In the genomic region with DNA sequence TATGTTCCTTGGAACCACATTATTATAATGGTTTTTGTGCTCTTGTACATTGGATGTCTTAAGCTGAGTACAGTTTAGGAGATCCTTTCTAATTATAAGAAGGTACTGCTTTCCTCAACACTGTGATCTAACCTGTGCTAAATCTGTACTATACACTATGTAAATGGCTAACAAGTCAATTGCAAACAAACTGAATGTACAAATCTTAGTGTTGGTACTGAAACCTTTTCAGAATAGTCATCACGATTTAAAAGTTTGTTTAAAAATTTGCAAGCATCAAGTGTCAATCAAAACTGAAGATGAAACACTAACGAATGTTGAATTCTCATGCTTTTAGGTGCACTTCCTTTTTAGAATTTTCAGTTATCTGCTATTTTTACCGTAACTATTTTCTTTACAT, we compare ENCODE assay signal across 18 cellular contexts.
"Had no signal": no experiment of that assay in that cellular context is flagged by ENCODE, and none has a peak within 500 bp of the region (broad histone marks: within the 10 kb centered on the region; RNA-seq: fewer than 3 reads in every experiment).

No MANE protein-coding gene starts in this region.

- H3K4me1 ChIP-seq: body of pancreas, prostate gland, right atrium auricular region, testis had no signal

- H3K27me3 ChIP-seq: body of pancreas, dorsolateral prefrontal cortex, right atrium auricular region, testis had no signal

- H3K9me3 ChIP-seq: body of pancreas, prostate gland, testis had no signal

- H3K27ac ChIP-seq: body of pancreas, dorsolateral prefrontal cortex, epithelial cell of prostate, prostate gland, right atrium auricular region, testis had no signal

- DNase-seq: activated B cell treated with CpG ODN at 0.5 μM for 24 hours; activated CD4-positive, alpha-beta memory T cell treated with anti-CD3 and anti-CD28 coated beads for 36 hours; activated CD4-positive, alpha-beta T cell treated with anti-CD3 and anti-CD28 coated beads for 4 hours; activated naive CD4-positive, alpha-beta T cell treated with Interleukin-2 at 50 U/mL for 16 hours; activated naive CD8-positive, alpha-beta T cell treated with anti-CD3 and anti-CD28 coated beads, Interleukin-2, amount 10 ng/mL, durations not matched to agents 7 days and 5 days; amygdala; body of pancreas; dorsolateral prefrontal cortex; foreskin fibroblast; left ventricle myocardium superior; naive B cell; stimulated activated CD4-positive, alpha-beta T cell treated with anti-CD3 and anti-CD28 coated beads, Interleukin-2, amount 100 ng/mL, for 24 hours; T-helper 9 cell; testis had no signal

- ATAC-seq: activated T-helper 17 cell treated with anti-CD3 and anti-CD28 coated beads, Interleukin-2, amount 50 U/mL, for 72 hours; body of pancreas; left ventricle myocardium superior had no signal

- H3K4me3 ChIP-seq: body of pancreas, dorsolateral prefrontal cortex, prostate gland, right atrium auricular region, testis had no signal

- H3K36me3 ChIP-seq: prostate gland, right atrium auricular region had no signal
